Comparison of ENCODE assay signal across 8 cellular contexts in the genomic region with DNA sequence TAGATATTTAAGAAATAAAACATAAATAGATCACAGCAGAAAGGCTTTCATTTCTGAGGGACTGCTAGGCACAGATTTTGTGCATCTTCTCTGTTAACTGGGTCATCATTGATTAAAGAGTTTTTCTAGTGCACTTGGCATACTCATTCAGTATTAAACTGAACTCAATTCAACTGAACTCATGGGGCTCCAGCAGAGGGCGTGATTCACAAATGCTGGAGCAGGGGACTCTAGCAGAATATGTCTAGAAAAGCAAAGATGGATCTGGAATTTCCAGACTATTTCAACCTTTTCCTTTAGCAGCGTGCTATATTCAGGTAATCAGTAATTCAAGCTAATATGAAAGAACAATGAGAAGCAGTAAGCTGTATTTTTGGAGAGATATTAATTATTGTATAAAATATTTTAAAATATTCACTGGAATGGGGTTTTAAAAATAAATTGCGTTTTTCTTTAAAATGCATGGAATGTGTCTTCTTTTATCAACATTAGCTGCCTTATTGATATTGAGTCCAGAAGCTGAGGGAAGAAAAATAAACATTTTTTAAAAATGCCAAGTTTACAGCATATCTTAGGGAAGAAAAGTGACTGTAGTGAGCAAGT.
DNase-seq lines count a peak whose midpoint lies in the region; ATAC-seq and TF ChIP-seq lines count a peak whose summit lies in the region.

No MANE protein-coding gene starts in this region.

- TF ChIP-seq POLR2A in tibial nerve (IDR thresholded peaks at IDR 0.05) = no peak

- TF ChIP-seq CTCF in Panc1 (IDR thresholded peaks at IDR 0.05) (peak; percentile 72), epithelial cell of proximal tubule (conservative IDR thresholded peaks at IDR 0.05; ENCODE audit: low read depth, low read length) (peak; percentile 95), tibial nerve (IDR thresholded peaks at IDR 0.05) (peak in 2 of 5 experiments; percentile 10 to 11)

- no peaks in the 10 kb centered on the region for H3K36me3 ChIP-seq in Panc1 (ENCODE audit: control insufficient read depth, insufficient read depth, low read length)
- no peaks in the 10 kb centered on the region for H3K36me3 ChIP-seq in tibial nerve

- H3K9me3 Mint-ChIP-seq in activated CD4-positive, alpha-beta T cell treated with anti-CD3 and anti-CD28 coated beads, Interleukin-2, amount 10 ng/mL, durations not matched to agents 7 days and 5 days = peaks cover 3% of the 10 kb centered on the region

- no TSS peak for BruUV-seq in Panc1 (replicated peaks; lab: Mats Ljungman, UMichigan)

- in situ Hi-C loops in Panc1 (cut with HindIII; ENCODE audit: low pct_unique_long_range_greater_than_20kb, low sequenced_read_pairs) = no loop called here

- H3K4me3 Mint-ChIP-seq in activated CD4-positive, alpha-beta T cell treated with anti-CD3 and anti-CD28 coated beads, Interleukin-2, amount 10 ng/mL, durations not matched to agents 7 days and 5 days = no peak overlapping the region

- H3K27ac Mint-ChIP-seq in activated CD4-positive, alpha-beta T cell treated with anti-CD3 and anti-CD28 coated beads, Interleukin-2, amount 10 ng/mL, durations not matched to agents 7 days and 5 days = no peak overlapping the region

- H3K9me3 ChIP-seq in Panc1 (ENCODE audit: control insufficient read depth, insufficient read depth, low read depth, low read length) = no peaks in the 10 kb centered on the region
- no peaks in the 10 kb centered on the region for H3K9me3 ChIP-seq in tibial nerve

- H3K27me3 ChIP-seq in Panc1 (ENCODE audit: control insufficient read depth, insufficient read depth, low read length) (no peaks in the 10 kb centered on the region), tibial nerve (no peaks in the 10 kb centered on the region)

- intact Hi-C loops in Panc1 (cut with micrococcal nuclease; ENCODE audit: unreplicated experiment) = no loop called here

- H3K27ac ChIP-seq in Panc1 (ENCODE audit: low read length) (no peak overlapping the region), tibial nerve (no peak overlapping the region)

- ATAC-seq in Panc1 (no peak), GM21737 (IDR thresholded peaks at IDR 0.05; ENCODE audit: unreplicated experiment) (no peak)

- no peaks in the 10 kb centered on the region for H3K36me3 Mint-ChIP-seq in activated CD4-positive, alpha-beta T cell treated with anti-CD3 and anti-CD28 coated beads, Interleukin-2, amount 10 ng/mL, durations not matched to agents 7 days and 5 days (ENCODE audit: low read depth)

- CTCF ChIA-PET in activated CD4-positive, alpha-beta T cell treated with anti-CD3 and anti-CD28 coated beads, Interleukin-2, amount 10 ng/mL, durations not matched to agents 7 days and 5 days (lab: Charles Lee) = no interaction called here
- CTCF ChIA-PET in Panc1 (lab: Charles Lee) = no interaction called here

- H3K27me3 Mint-ChIP-seq in activated CD4-positive, alpha-beta T cell treated with anti-CD3 and anti-CD28 coated beads, Interleukin-2, amount 10 ng/mL, durations not matched to agents 7 days and 5 days = no peaks in the 10 kb centered on the region

- no peak for TF ChIP-seq EP300 in tibial nerve (IDR thresholded peaks at IDR 0.05)

- DNase-seq in activated CD4-positive, alpha-beta T cell treated with anti-CD3 and anti-CD28 coated beads, Interleukin-2, amount 10 ng/mL, durations not matched to agents 7 days and 5 days = peak; percentile 13
- no peak for DNase-seq in activated CD4-positive, alpha-beta T cell treated with anti-CD3 and anti-CD28 coated beads, Interleukin-2, amount 50 U/mL, for 4 hours
- DNase-seq in LHCN-M2 (ENCODE audit: low read depth) (peak; percentile 68), Panc1 (ENCODE audit: low read depth, low spot score) (peak; percentile 15), epithelial cell of proximal tubule (ENCODE audit: low read depth) (no peak), renal cortical epithelial cell (ENCODE audit: low read depth) (peak; percentile 53), tibial nerve (ENCODE audit: low spot score in 2 of 2) (no peak)

- no peaks in the 10 kb centered on the region for H3K4me1 ChIP-seq in Panc1 (ENCODE audit: control insufficient read depth, insufficient read depth, low read length)
- H3K4me1 ChIP-seq in tibial nerve = no peaks in the 10 kb centered on the region

- WGBS in tibial nerve, 2 donors = 39 to 44% methylated on average over 3 of the region's 3 CpGs

- POLR2A ChIA-PET in activated CD4-positive, alpha-beta T cell treated with anti-CD3 and anti-CD28 coated beads, Interleukin-2, amount 10 ng/mL, durations not matched to agents 7 days and 5 days (lab: Charles Lee) = no interaction called here
- POLR2A ChIA-PET in Panc1 (lab: Charles Lee) = no interaction called here

- no peaks in the 10 kb centered on the region for H3K4me1 Mint-ChIP-seq in activated CD4-positive, alpha-beta T cell treated with anti-CD3 and anti-CD28 coated beads, Interleukin-2, amount 10 ng/mL, durations not matched to agents 7 days and 5 days

- H3K4me3 ChIP-seq in Panc1 (ENCODE audit: low read depth in 2 of 2, low read length in 2 of 2) (no peak overlapping the region), epithelial cell of proximal tubule (ENCODE audit: low read depth, low read length) (no peak overlapping the region), tibial nerve (no peak overlapping the region)

Comparison
In these comparisons a context has a peak if more than half of its experiments do, and no peak if none do; other contexts are left out.
1. DNase-seq: peak in activated CD4-positive, alpha-beta T cell treated with anti-CD3 and anti-CD28 coated beads, Interleukin-2, amount 10 ng/mL, durations not matched to agents 7 days and 5 days (single experiment), LHCN-M2 (single experiment), Panc1 (single experiment) and renal cortical epithelial cell (single experiment); none in activated CD4-positive, alpha-beta T cell treated with anti-CD3 and anti-CD28 coated beads, Interleukin-2, amount 50 U/mL, for 4 hours (0 of 2), epithelial cell of proximal tubule (single experiment) and tibial nerve (0 of 2).